Comparison of ENCODE assay signal across 8 cellular contexts in the genomic region with DNA sequence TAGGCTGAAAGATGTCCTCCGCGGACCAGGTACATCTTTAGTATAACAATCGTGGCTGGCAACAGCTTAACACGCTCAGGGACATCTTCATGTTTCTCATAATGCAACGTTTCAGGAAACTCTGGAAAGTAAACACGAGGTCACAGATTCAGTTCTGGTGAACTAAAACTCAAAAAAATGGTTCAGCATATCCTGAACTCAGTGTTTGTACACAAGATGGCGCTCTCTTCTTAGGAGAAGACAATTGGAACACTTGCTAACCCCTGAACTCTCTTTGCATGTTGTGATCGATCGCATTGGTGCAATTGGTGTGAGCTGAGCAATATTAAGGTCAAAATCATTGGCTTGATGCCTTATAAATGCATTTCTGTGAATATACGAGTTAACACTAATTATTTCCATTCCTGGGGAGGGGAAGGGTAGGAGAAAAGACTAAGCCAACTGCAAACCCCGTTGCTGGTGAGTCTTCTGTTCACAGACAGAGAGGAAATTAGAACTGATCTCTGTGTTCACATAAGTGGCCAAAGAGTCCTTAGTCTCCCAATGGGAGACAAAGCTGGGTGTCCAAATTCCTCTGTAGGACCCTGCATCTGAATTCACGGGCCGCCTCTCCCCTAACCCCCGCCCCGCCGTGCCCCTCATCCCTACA. TPM values are rescaled to one million over a fixed set of nuclear protein-coding genes. Genes with fewer than 3 reads are reported as not detected.
DNase-seq lines count a peak whose midpoint lies in the region; ATAC-seq and TF ChIP-seq lines count a peak whose summit lies in the region.

No MANE protein-coding gene starts in this region.

- intact Hi-C loops in body of pancreas (cut with DNase I), result loop anchor here (5.0 kb wide), 1 partner anchor 211 kb away; no protein-coding TSS in a partner anchor

- peak overlapping the region; percentile 18; the same call in 1 of the 2 replicates for H3K9ac ChIP-seq in HUES48 (ENCODE audit: low read depth, low read length)
- H3K9ac ChIP-seq in iPS-20b (ENCODE audit: low read depth, low read length), result peak overlapping the region; percentile 39; the same call in 1 of the 2 replicates

- 29 to 34% methylated on average over 16 of the region's 16 CpGs for WGBS in body of pancreas, 2 donors

- peak; percentile 68 for ATAC-seq in GM19467 (IDR thresholded peaks at IDR 0.05; ENCODE audit: unreplicated experiment)
- peak; percentile 71 for ATAC-seq in body of pancreas

- H3K4me3 ChIP-seq in HUES48 (ENCODE audit: low read depth, low read length) (peak overlapping the region; percentile 34; the same call in 1 of the 2 replicates), body of pancreas (no peak overlapping the region), iPS-20b (ENCODE audit: low read length) (peak overlapping the region; percentile 42; the same call in 1 of the 2 replicates)

- no peak for TF ChIP-seq POLR2A in body of pancreas (IDR thresholded peaks at IDR 0.05)

- peak; percentile 65 to 91 (median 84) for TF ChIP-seq CTCF in body of pancreas (IDR thresholded peaks at IDR 0.05)

- H3K4me1 ChIP-seq in HUES48 (ENCODE audit: control insufficient read depth, insufficient read depth, low read length) (peaks cover 8% of the 10 kb centered on the region), body of pancreas (peaks cover 14% of the 10 kb centered on the region), iPS-20b (ENCODE audit: insufficient read depth, low read length) (no peaks in the 10 kb centered on the region; the same call in 1 of the 2 replicates)

- H3K36me3 ChIP-seq in HUES48 (ENCODE audit: control insufficient read depth, insufficient read depth, low read length) (no peaks in the 10 kb centered on the region), body of pancreas (replicated peaks in 1 of 2; ENCODE audit: insufficient read depth in 1 of 2, low read depth in 2 of 2) (no peaks in the 10 kb centered on the region), iPS-20b (ENCODE audit: insufficient read depth, low read depth, low read length) (no peaks in the 10 kb centered on the region)

- H3K27ac ChIP-seq in HUES48 (ENCODE audit: low read depth, low read length) (no peak overlapping the region), body of pancreas (no peak overlapping the region), iPS-20b (ENCODE audit: low read length) (no peak overlapping the region)

- H3K27me3 ChIP-seq in HUES48 (ENCODE audit: control insufficient read depth, insufficient read depth, low read length), result no peaks in the 10 kb centered on the region; the same call in 1 of the 2 replicates
- H3K27me3 ChIP-seq in body of pancreas, result no peaks in the 10 kb centered on the region
- H3K27me3 ChIP-seq in iPS-20b (ENCODE audit: insufficient read depth, low read length), result no peaks in the 10 kb centered on the region

- H3K9me3 ChIP-seq in HUES48 (ENCODE audit: control insufficient read depth, insufficient read depth, low read length) (no peaks in the 10 kb centered on the region), body of pancreas (no peaks in the 10 kb centered on the region), iPS-20b (ENCODE audit: insufficient read depth, low read depth, low read length) (no peaks in the 10 kb centered on the region)

- peak; percentile 12 for DNase-seq in activated CD4-positive, CD25-positive, alpha-beta regulatory T cell treated with anti-CD3 and anti-CD28 coated beads, Interleukin-2, amount 50 U/mL, for 16 hours (ENCODE audit: low read depth, low spot score)
- no peak for DNase-seq in activated CD4-positive, CD25-positive, alpha-beta regulatory T cell treated with anti-CD3 and anti-CD28 coated beads, Interleukin-2, amount 50 U/mL, for 72 hours
- peak; percentile 39 for DNase-seq in NOMO-1 treated with DMSO at 0.1 percent for 48 hours (lab: John Stamatoyannopoulos, UW; ENCODE audit: unreplicated experiment)
- peak; percentile 15 to 66 (median 22) for DNase-seq in body of pancreas
- peak in 2 of 3 donors; percentile 2 to 12 for DNase-seq in stimulated activated CD4-positive, alpha-beta T cell treated with anti-CD3 and anti-CD28 coated beads, TNF-alpha, amount 100 ng/mL, for 1 hour (ENCODE audit: low read depth in 3 of 3, low spot score in 1 of 3)

RNA-seq across cellular contexts. Expression of a gene that starts 52.6 kb away (rescaled TPM):
- 1 to 10 TPM in 1 of 2 donors, not detected in 1; 3.1 TPM for total RNA-seq in body of pancreas

Comparison
In these comparisons a context has a peak if more than half of its experiments do, and no peak if none do; other contexts are left out.
1. H3K4me3 ChIP-seq: peak in HUES48 (single experiment) and iPS-20b (single experiment); none in body of pancreas (0 of 2).